Comparison of ENCODE assay signal across 8 cellular contexts in genomic region chr22:41367039-41367679, GRCh38. TPM values are rescaled to one million over a fixed set of nuclear protein-coding genes. Genes with fewer than 3 reads are reported as not detected.
DNase-seq lines count a peak whose midpoint lies in the region; ATAC-seq, FAIRE-seq and TF ChIP-seq lines count a peak whose summit lies in the region.

No MANE protein-coding gene starts in this region.

- no peaks in the 10 kb centered on the region for H3K36me3 Mint-ChIP-seq in activated T-cell treated with anti-CD3 and anti-CD28 coated beads, Interleukin-2, amount 50 U/mL, for 24 hours (ENCODE audit: low read depth)
- H3K36me3 Mint-ChIP-seq in activated CD8-positive, alpha-beta T cell treated with anti-CD3 and anti-CD28 coated beads for 36 hours (ENCODE audit: low read depth): no peaks in the 10 kb centered on the region
- H3K36me3 Mint-ChIP-seq in neural crest cell (ENCODE audit: low read depth): no peaks in the 10 kb centered on the region
- no peaks in the 10 kb centered on the region for H3K36me3 Mint-ChIP-seq in T-helper 2 cell treated with Interferon-gamma antibody and Interleukin-4, amounts not matched to agents 5 μg/mL and 100 μg/mL, for 36 hours (ENCODE audit: low read depth)

- POLR2A ChIA-PET in activated CD8-positive, alpha-beta T cell treated with anti-CD3 and anti-CD28 coated beads for 36 hours (lab: Charles Lee): interaction anchor here (1.0 to 1.1 kb wide), 2 partner anchors 64 to 176 kb away, joined by 4 read pairs; no protein-coding TSS in a partner anchor

- H3K27ac Mint-ChIP-seq in activated T-cell treated with anti-CD3 and anti-CD28 coated beads, Interleukin-2, amount 50 U/mL, for 24 hours: no peak overlapping the region
- no peak overlapping the region for H3K27ac Mint-ChIP-seq in activated CD8-positive, alpha-beta T cell treated with anti-CD3 and anti-CD28 coated beads for 36 hours
- H3K27ac Mint-ChIP-seq in neural crest cell (ENCODE audit: unreplicated experiment): no peak overlapping the region
- no peak overlapping the region for H3K27ac Mint-ChIP-seq in T-helper 2 cell treated with Interferon-gamma antibody and Interleukin-4, amounts not matched to agents 5 μg/mL and 100 μg/mL, for 36 hours

- CTCF ChIA-PET in activated CD8-positive, alpha-beta T cell treated with anti-CD3 and anti-CD28 coated beads for 36 hours (lab: Charles Lee): interaction anchor here (1.0 kb wide), 2 partner anchors 45 to 223 kb away, joined by 3 read pairs; partner anchors contain the start of gene PMM1

- DNase-seq in activated T-cell treated with anti-CD3 and anti-CD28 coated beads, Interleukin-2, amount 50 U/mL, for 24 hours: peak; percentile 42
- DNase-seq in activated T-cell treated with anti-CD3 and anti-CD28 coated beads for 4 hours: no peak
- peak; percentile 94 for DNase-seq in NCI-H2171 treated with DMSO at 0.1 percent for 48 hours (lab: John Stamatoyannopoulos, UW)
- peak; percentile 18 for DNase-seq in activated CD8-positive, alpha-beta T cell treated with anti-CD3 and anti-CD28 coated beads for 36 hours
- DNase-seq in foreskin fibroblast: peak; percentile 96 to 98
- DNase-seq in neural crest cell (ENCODE audit: low read depth, low spot score): peak; percentile 16
- DNase-seq in T-helper 2 cell treated with Interferon-gamma antibody and Interleukin-4, amounts not matched to agents 5 μg/mL and 100 μg/mL, for 36 hours (ENCODE audit: low spot score): no peak
- DNase-seq in GM19239 (ENCODE audit: insufficient read length, low spot score): no peak

- no peak overlapping the region for H3K4me3 Mint-ChIP-seq in activated T-cell treated with anti-CD3 and anti-CD28 coated beads, Interleukin-2, amount 50 U/mL, for 24 hours
- no peak overlapping the region for H3K4me3 Mint-ChIP-seq in activated CD8-positive, alpha-beta T cell treated with anti-CD3 and anti-CD28 coated beads for 36 hours
- no peak overlapping the region for H3K4me3 Mint-ChIP-seq in neural crest cell
- H3K4me3 Mint-ChIP-seq in T-helper 2 cell treated with Interferon-gamma antibody and Interleukin-4, amounts not matched to agents 5 μg/mL and 100 μg/mL, for 36 hours: no peak overlapping the region

- no peak for TF ChIP-seq CTCF in activated CD8-positive, alpha-beta T cell treated with anti-CD3 and anti-CD28 coated beads for 36 hours (IDR thresholded peaks at IDR 0.05)
- TF ChIP-seq CTCF in foreskin fibroblast (IDR thresholded peaks at IDR 0.05; ENCODE audit: low read depth, low read length) (peak; percentile 44), neural crest cell (conservative IDR thresholded peaks at IDR 0.05) (no peak)

- H3K4me3 ChIP-seq in foreskin fibroblast (ENCODE audit: low read depth in 1 of 2, low read length in 2 of 2): peak overlapping the region; percentile 49 to 54

- H3K4me1 Mint-ChIP-seq in activated T-cell treated with anti-CD3 and anti-CD28 coated beads, Interleukin-2, amount 50 U/mL, for 24 hours (ENCODE audit: low read depth): peaks cover 6% of the 10 kb centered on the region
- no peaks in the 10 kb centered on the region for H3K4me1 Mint-ChIP-seq in activated CD8-positive, alpha-beta T cell treated with anti-CD3 and anti-CD28 coated beads for 36 hours (ENCODE audit: low read depth)
- no peaks in the 10 kb centered on the region for H3K4me1 Mint-ChIP-seq in neural crest cell
- H3K4me1 Mint-ChIP-seq in T-helper 2 cell treated with Interferon-gamma antibody and Interleukin-4, amounts not matched to agents 5 μg/mL and 100 μg/mL, for 36 hours (ENCODE audit: low read depth): no peaks in the 10 kb centered on the region

- no peaks in the 10 kb centered on the region for H3K9me3 Mint-ChIP-seq in activated T-cell treated with anti-CD3 and anti-CD28 coated beads, Interleukin-2, amount 50 U/mL, for 24 hours
- no peaks in the 10 kb centered on the region for H3K9me3 Mint-ChIP-seq in activated CD8-positive, alpha-beta T cell treated with anti-CD3 and anti-CD28 coated beads for 36 hours
- no peaks in the 10 kb centered on the region for H3K9me3 Mint-ChIP-seq in neural crest cell
- no peaks in the 10 kb centered on the region for H3K9me3 Mint-ChIP-seq in T-helper 2 cell treated with Interferon-gamma antibody and Interleukin-4, amounts not matched to agents 5 μg/mL and 100 μg/mL, for 36 hours

- intact Hi-C loops in activated CD8-positive, alpha-beta T cell treated with anti-CD3 and anti-CD28 coated beads for 36 hours (cut with micrococcal nuclease): no loop called here

- peak; percentile 45 for ATAC-seq in activated CD8-positive, alpha-beta T cell treated with anti-CD3 and anti-CD28 coated beads for 36 hours

- H3K27me3 Mint-ChIP-seq in activated T-cell treated with anti-CD3 and anti-CD28 coated beads, Interleukin-2, amount 50 U/mL, for 24 hours: peaks cover 9% of the 10 kb centered on the region
- peaks cover 7% of the 10 kb centered on the region for H3K27me3 Mint-ChIP-seq in activated CD8-positive, alpha-beta T cell treated with anti-CD3 and anti-CD28 coated beads for 36 hours
- peaks cover 5% of the 10 kb centered on the region for H3K27me3 Mint-ChIP-seq in neural crest cell (ENCODE audit: low read depth)
- H3K27me3 Mint-ChIP-seq in T-helper 2 cell treated with Interferon-gamma antibody and Interleukin-4, amounts not matched to agents 5 μg/mL and 100 μg/mL, for 36 hours (ENCODE audit: low read depth): peaks cover 8% of the 10 kb centered on the region

- FAIRE-seq in GM19239 (lab: Jason Lieb, UNC): no peak

RNA-seq across cellular contexts. Expression of gene TEF, which starts 14.6 kb away (rescaled TPM):
- 1 to 10 TPM; 1.4 to 2.0 TPM for total RNA-seq in activated CD8-positive, alpha-beta T cell treated with anti-CD3 and anti-CD28 coated beads for 36 hours
- total RNA-seq in neural crest cell: 9.3 and 13.6 TPM in 2 replicates

Comparison
In these comparisons a context has a peak if more than half of its experiments do, and no peak if none do; other contexts are left out.
1. DNase-seq: peak in activated T-cell treated with anti-CD3 and anti-CD28 coated beads, Interleukin-2, amount 50 U/mL, for 24 hours (single experiment), NCI-H2171 treated with DMSO at 0.1 percent for 48 hours (single experiment), activated CD8-positive, alpha-beta T cell treated with anti-CD3 and anti-CD28 coated beads for 36 hours (single experiment), foreskin fibroblast (2 of 2) and neural crest cell (single experiment); none in activated T-cell treated with anti-CD3 and anti-CD28 coated beads for 4 hours (single experiment), T-helper 2 cell treated with Interferon-gamma antibody and Interleukin-4, amounts not matched to agents 5 μg/mL and 100 μg/mL, for 36 hours (single experiment) and GM19239 (single experiment).